ENCODE assay signal across 8 cellular contexts in the genomic region with DNA sequence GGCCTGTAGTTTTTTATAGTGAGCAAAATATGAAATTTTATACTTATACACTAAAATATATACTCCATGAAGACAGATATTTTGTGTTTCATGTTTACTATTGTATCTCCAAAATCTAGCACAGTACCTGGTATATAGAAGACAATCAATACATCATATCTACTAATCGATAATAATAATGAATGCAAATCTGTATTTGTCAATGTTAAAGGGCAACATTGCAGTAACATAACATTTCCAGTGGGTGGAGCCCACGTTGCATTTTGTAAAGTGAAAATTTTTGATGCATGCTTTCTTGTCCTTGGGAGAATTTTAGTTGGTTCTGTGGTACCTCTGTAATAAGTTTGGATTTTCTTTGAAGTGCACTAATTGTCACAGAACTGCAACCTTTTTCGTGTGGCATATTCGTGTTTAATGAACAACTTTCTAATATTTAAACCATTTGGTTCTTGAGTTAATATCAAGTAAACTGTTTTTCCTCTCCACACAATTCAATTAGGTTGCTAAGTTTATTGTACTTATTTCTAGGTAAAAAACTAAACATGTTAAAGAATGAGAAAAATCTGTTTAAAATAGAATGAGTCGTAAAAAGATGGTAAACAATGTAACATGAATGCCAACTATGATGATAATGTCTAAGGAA. TPM values are rescaled to one million over a fixed set of nuclear protein-coding genes. Genes with fewer than 3 reads are reported as not detected.
DNase-seq lines count a peak whose midpoint lies in the region; ATAC-seq and TF ChIP-seq lines count a peak whose summit lies in the region.

No MANE protein-coding gene starts in this region.

- peaks cover 4% of the 10 kb centered on the region for H3K27me3 Mint-ChIP-seq in activated CD4-positive, alpha-beta T cell treated with anti-CD3 and anti-CD28 coated beads for 36 hours

- H3K27ac Mint-ChIP-seq in activated CD4-positive, alpha-beta T cell treated with anti-CD3 and anti-CD28 coated beads for 36 hours, result no peak overlapping the region

- no peaks in the 10 kb centered on the region for H3K4me1 Mint-ChIP-seq in activated CD4-positive, alpha-beta T cell treated with anti-CD3 and anti-CD28 coated beads for 36 hours

- no peaks in the 10 kb centered on the region for H3K36me3 Mint-ChIP-seq in activated CD4-positive, alpha-beta T cell treated with anti-CD3 and anti-CD28 coated beads for 36 hours (ENCODE audit: low read depth)

- no peak for ATAC-seq in activated CD4-positive, alpha-beta T cell treated with anti-CD3 and anti-CD28 coated beads for 36 hours
- peak; percentile 67 for ATAC-seq in HG03159 (IDR thresholded peaks at IDR 0.05; ENCODE audit: unreplicated experiment)
- no peak for ATAC-seq in foreskin keratinocyte
- no peak for ATAC-seq in HG03571 (IDR thresholded peaks at IDR 0.05; ENCODE audit: unreplicated experiment)

- DNase-seq in activated CD4-positive, alpha-beta T cell treated with anti-CD3 and anti-CD28 coated beads for 36 hours, result peak; percentile 25
- DNase-seq in activated CD4-positive, alpha-beta T cell treated with anti-CD3 and anti-CD28 coated beads, Interleukin-2, amount 50 U/mL, for 4 hours, result no peak
- DNase-seq in SK-N-DZ (ENCODE audit: low spot score) (peak; percentile 23), foreskin keratinocyte (peak in 1 of 2 donors; percentile 7), tibial artery (no peak), cortex of kidney (lab: John Stamatoyannopoulos, UW) (no peak)

- TF ChIP-seq CTCF in foreskin keratinocyte (conservative IDR thresholded peaks at IDR 0.05) (peak; percentile 82), tibial artery (IDR thresholded peaks at IDR 0.05) (peak; percentile 79 to 86)

- no peak overlapping the region for H3K4me3 Mint-ChIP-seq in activated CD4-positive, alpha-beta T cell treated with anti-CD3 and anti-CD28 coated beads for 36 hours

- H3K9me3 Mint-ChIP-seq in activated CD4-positive, alpha-beta T cell treated with anti-CD3 and anti-CD28 coated beads for 36 hours (ENCODE audit: low read depth), result no peaks in the 10 kb centered on the region

- POLR2A ChIA-PET in activated CD4-positive, alpha-beta T cell treated with anti-CD3 and anti-CD28 coated beads for 36 hours (lab: Charles Lee), result no interaction called here

- H3K4me3 ChIP-seq in tibial artery, result no peak overlapping the region

- intact Hi-C loops in activated CD4-positive, alpha-beta T cell treated with anti-CD3 and anti-CD28 coated beads for 36 hours (cut with DNase I, micrococcal nuclease), result loop anchor here (1.0 to 10.0 kb wide), 6 partner anchors 173 to 1154 kb away; no protein-coding TSS in a partner anchor
- intact Hi-C loops in tibial artery (cut with DNase I; ENCODE audit: low total_unique reads), result loop anchor here (5.0 to 10.0 kb wide), 2 partner anchors 181 to 699 kb away; no protein-coding TSS in a partner anchor

- no peaks in the 10 kb centered on the region for H3K36me3 ChIP-seq in tibial artery

- H3K4me1 ChIP-seq in foreskin keratinocyte (no peaks in the 10 kb centered on the region), tibial artery (no peaks in the 10 kb centered on the region)

- no peak overlapping the region for H3K27ac ChIP-seq in foreskin keratinocyte
- no peak overlapping the region for H3K27ac ChIP-seq in tibial artery

- H3K27me3 ChIP-seq in foreskin keratinocyte (peaks cover 8% of the 10 kb centered on the region), tibial artery (no peaks in the 10 kb centered on the region)

- H3K9me3 ChIP-seq in tibial artery, result no peaks in the 10 kb centered on the region

- CTCF ChIA-PET in activated CD4-positive, alpha-beta T cell treated with anti-CD3 and anti-CD28 coated beads for 36 hours (lab: Charles Lee), result interaction anchor here (0.6 to 1.9 kb wide), 4 partner anchors 10 to 710 kb away, joined by 3 to 8 read pairs (median 4); no protein-coding TSS in a partner anchor

RNA-seq across cellular contexts. Expression of a gene that starts 47.4 kb away (rescaled TPM):
- not detected for total RNA-seq in activated CD4-positive, alpha-beta T cell treated with anti-CD3 and anti-CD28 coated beads for 36 hours
- 0.02 TPM in 1 of 2 replicates, not detected in the other for polyA plus RNA-seq in SK-N-DZ (2014; cell fraction: cytosol; rRNA removed)
- polyA plus RNA-seq in SK-N-DZ (2014; cell fraction: nucleus; rRNA removed), result 0.03 and 0.24 TPM in 2 replicates
- not detected in 2 replicates for total RNA-seq in foreskin keratinocyte
- polyA plus RNA-seq in foreskin keratinocyte, result not detected in 2 replicates

Comparison
In these comparisons a context has a peak if more than half of its experiments do, and no peak if none do; other contexts are left out.
1. DNase-seq: peak in activated CD4-positive, alpha-beta T cell treated with anti-CD3 and anti-CD28 coated beads for 36 hours (single experiment) and SK-N-DZ (single experiment); none in activated CD4-positive, alpha-beta T cell treated with anti-CD3 and anti-CD28 coated beads, Interleukin-2, amount 50 U/mL, for 4 hours (0 of 2), tibial artery (0 of 2) and cortex of kidney (single experiment).